Comparison of ENCODE assay signal across 8 cellular contexts in the genomic region with DNA sequence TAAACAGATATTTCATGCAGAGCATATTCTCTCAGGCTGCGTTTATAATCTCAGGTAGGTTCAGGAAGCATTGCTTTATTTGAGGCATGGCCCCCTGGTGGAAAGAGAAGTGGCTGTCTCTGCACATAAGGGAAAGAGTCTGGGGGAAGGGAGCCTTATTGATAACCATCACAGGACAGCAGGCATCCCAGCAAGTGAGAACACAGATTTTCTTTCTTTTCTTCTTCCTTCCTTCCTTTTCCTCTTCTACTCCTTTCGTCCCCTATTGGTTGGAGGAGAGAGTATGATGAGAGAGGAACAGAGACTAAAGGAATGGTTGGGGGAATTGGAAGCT. TPM values are rescaled to one million over a fixed set of nuclear protein-coding genes. Genes with fewer than 3 reads are reported as not detected.
DNase-seq lines count a peak whose midpoint lies in the region; ATAC-seq and TF ChIP-seq lines count a peak whose summit lies in the region.

No MANE protein-coding gene starts in this region.

- no peaks in the 10 kb centered on the region for H3K27me3 Mint-ChIP-seq in WTC11 (ENCODE audit: low read depth)

- DNase-seq in DMS 273 (lab: John Stamatoyannopoulos, UW; ENCODE audit: unreplicated experiment) (peak; percentile 58), DMS 273 treated with DMSO at 0.1 percent for 48 hours (lab: John Stamatoyannopoulos, UW) (no peak), WTC11 (ENCODE audit: low spot score) (no peak), left colon (peak in 1 of 2 donors; percentile 15), posterior vena cava (ENCODE audit: low spot score) (no peak), right cardiac atrium (no peak), NCI-H446 (lab: John Stamatoyannopoulos, UW) (no peak)

- H3K4me1 ChIP-seq in right cardiac atrium (ENCODE audit: control insufficient read depth, insufficient read depth, low read length) = peaks cover 7% of the 10 kb centered on the region

- no peak overlapping the region for H3K4me3 ChIP-seq in right cardiac atrium (ENCODE audit: low read length)

- intact Hi-C loops in left colon (cut with DNase I, micrococcal nuclease) (no loop called here), posterior vena cava (cut with DNase I) (no loop called here), right cardiac atrium (cut with DNase I) (no loop called here)

- H3K9me3 Mint-ChIP-seq in WTC11 = no peaks in the 10 kb centered on the region

- CTCF ChIA-PET in WTC11 (lab: Charles Lee) = interaction anchor here (1.2 kb wide), 1 partner anchor 32 kb away, joined by 4 read pairs; no protein-coding TSS in a partner anchor

- peak; percentile 52; the same call in 1 of the 2 replicates for TF ChIP-seq CTCF in WTC11 (IDR thresholded peaks at IDR 0.05)

- peak; percentile 56 for ATAC-seq in HG02885 (IDR thresholded peaks at IDR 0.05; ENCODE audit: poor library complexity, unreplicated experiment)
- peak; percentile 86 for ATAC-seq in WTC11
- ATAC-seq in left colon = peak; percentile 75
- ATAC-seq in right cardiac atrium = no peak

- no peaks in the 10 kb centered on the region for H3K9me3 ChIP-seq in right cardiac atrium (ENCODE audit: control insufficient read depth, low read length)

- H3K27ac Mint-ChIP-seq in WTC11 = no peak overlapping the region

- H3K27ac ChIP-seq in right cardiac atrium (ENCODE audit: low read length) = no peak overlapping the region

- 0 out of 2 replicates have a peak, but pooled peaks cover 8% of the 10 kb centered on the region for H3K36me3 Mint-ChIP-seq in WTC11

- POLR2A ChIA-PET in WTC11 (lab: Charles Lee) = no interaction called here

- no peaks in the 10 kb centered on the region for H3K27me3 ChIP-seq in right cardiac atrium (ENCODE audit: control insufficient read depth, insufficient read depth)

- H3K4me3 Mint-ChIP-seq in WTC11 = no peak overlapping the region

- peaks cover 14% of the 10 kb centered on the region for H3K4me1 Mint-ChIP-seq in WTC11

- WGBS in right cardiac atrium = 55% methylated on average over 2 of the region's 2 CpGs

TF ChIP-seq in WTC11, 78 proteins besides CTCF, POLR2A, EP300 and RAD21:
- TF ChIP-seq, protein P1, sequence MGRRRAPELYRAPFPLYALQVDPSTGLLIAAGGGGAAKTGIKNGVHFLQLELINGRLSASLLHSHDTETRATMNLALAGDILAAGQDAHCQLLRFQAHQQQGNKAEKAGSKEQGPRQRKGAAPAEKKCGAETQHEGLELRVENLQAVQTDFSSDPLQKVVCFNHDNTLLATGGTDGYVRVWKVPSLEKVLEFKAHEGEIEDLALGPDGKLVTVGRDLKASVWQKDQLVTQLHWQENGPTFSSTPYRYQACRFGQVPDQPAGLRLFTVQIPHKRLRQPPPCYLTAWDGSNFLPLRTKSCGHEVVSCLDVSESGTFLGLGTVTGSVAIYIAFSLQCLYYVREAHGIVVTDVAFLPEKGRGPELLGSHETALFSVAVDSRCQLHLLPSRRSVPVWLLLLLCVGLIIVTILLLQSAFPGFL (CRISPR knock-in tag; IDR thresholded peaks at IDR 0.05; ENCODE audit: borderline replicate concordance) = no peak
- TF ChIP-seq ZNF423 (CRISPR knock-in tag; IDR thresholded peaks at IDR 0.05) (no peak), NFYB (CRISPR knock-in tag; conservative IDR thresholded peaks at IDR 0.05; ENCODE audit: low read depth) (no peak), OVOL2 (CRISPR knock-in tag; IDR thresholded peaks at IDR 0.05; ENCODE audit: borderline replicate concordance) (no peak), ZNF263 (CRISPR knock-in tag; IDR thresholded peaks at IDR 0.05; ENCODE audit: low read depth) (no peak), HMGA2 (CRISPR knock-in tag; IDR thresholded peaks at IDR 0.05) (no peak), ZNF121 (CRISPR knock-in tag; IDR thresholded peaks at IDR 0.05) (no peak)
- TF ChIP-seq, protein P2, sequence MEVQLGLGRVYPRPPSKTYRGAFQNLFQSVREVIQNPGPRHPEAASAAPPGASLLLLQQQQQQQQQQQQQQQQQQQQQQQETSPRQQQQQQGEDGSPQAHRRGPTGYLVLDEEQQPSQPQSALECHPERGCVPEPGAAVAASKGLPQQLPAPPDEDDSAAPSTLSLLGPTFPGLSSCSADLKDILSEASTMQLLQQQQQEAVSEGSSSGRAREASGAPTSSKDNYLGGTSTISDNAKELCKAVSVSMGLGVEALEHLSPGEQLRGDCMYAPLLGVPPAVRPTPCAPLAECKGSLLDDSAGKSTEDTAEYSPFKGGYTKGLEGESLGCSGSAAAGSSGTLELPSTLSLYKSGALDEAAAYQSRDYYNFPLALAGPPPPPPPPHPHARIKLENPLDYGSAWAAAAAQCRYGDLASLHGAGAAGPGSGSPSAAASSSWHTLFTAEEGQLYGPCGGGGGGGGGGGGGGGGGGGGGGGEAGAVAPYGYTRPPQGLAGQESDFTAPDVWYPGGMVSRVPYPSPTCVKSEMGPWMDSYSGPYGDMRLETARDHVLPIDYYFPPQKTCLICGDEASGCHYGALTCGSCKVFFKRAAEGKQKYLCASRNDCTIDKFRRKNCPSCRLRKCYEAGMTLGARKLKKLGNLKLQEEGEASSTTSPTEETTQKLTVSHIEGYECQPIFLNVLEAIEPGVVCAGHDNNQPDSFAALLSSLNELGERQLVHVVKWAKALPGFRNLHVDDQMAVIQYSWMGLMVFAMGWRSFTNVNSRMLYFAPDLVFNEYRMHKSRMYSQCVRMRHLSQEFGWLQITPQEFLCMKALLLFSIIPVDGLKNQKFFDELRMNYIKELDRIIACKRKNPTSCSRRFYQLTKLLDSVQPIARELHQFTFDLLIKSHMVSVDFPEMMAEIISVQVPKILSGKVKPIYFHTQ (CRISPR knock-in tag; IDR thresholded peaks at IDR 0.05) = no peak
- TF ChIP-seq, protein P3, sequence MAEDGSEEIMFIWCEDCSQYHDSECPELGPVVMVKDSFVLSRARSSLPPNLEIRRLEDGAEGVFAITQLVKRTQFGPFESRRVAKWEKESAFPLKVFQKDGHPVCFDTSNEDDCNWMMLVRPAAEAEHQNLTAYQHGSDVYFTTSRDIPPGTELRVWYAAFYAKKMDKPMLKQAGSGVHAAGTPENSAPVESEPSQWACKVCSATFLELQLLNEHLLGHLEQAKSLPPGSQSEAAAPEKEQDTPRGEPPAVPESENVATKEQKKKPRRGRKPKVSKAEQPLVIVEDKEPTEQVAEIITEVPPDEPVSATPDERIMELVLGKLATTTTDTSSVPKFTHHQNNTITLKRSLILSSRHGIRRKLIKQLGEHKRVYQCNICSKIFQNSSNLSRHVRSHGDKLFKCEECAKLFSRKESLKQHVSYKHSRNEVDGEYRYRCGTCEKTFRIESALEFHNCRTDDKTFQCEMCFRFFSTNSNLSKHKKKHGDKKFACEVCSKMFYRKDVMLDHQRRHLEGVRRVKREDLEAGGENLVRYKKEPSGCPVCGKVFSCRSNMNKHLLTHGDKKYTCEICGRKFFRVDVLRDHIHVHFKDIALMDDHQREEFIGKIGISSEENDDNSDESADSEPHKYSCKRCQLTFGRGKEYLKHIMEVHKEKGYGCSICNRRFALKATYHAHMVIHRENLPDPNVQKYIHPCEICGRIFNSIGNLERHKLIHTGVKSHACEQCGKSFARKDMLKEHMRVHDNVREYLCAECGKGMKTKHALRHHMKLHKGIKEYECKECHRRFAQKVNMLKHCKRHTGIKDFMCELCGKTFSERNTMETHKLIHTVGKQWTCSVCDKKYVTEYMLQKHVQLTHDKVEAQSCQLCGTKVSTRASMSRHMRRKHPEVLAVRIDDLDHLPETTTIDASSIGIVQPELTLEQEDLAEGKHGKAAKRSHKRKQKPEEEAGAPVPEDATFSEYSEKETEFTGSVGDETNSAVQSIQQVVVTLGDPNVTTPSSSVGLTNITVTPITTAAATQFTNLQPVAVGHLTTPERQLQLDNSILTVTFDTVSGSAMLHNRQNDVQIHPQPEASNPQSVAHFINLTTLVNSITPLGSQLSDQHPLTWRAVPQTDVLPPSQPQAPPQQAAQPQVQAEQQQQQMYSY (CRISPR knock-in tag; IDR thresholded peaks at IDR 0.05) = no peak

RNA-seq across cellular contexts. Expression of a gene that starts 21.9 kb away (rescaled TPM):
- 36.8 to 38.0 TPM (median 36.8 TPM) in 3 replicates for total RNA-seq in WTC11 (2021)
- total RNA-seq in left colon = 10 to 100 TPM; 30.7 to 34.3 TPM
- 10 to 100 TPM; 41.4 to 42.7 TPM for total RNA-seq in posterior vena cava
- 10 to 100 TPM; 31.9 to 39.9 (median 36.5) TPM for total RNA-seq in right cardiac atrium
- polyA plus RNA-seq in right cardiac atrium = 16.6 TPM

Comparison
In these comparisons a context has a peak if more than half of its experiments do, and no peak if none do; other contexts are left out.
1. ATAC-seq: peak in HG02885 (single experiment), WTC11 (single experiment) and left colon (single experiment); none in right cardiac atrium (0 of 2).